ENCODE assay signal across 12 cellular contexts in genomic region chr5:34415559-34416198, GRCh38.
DNase-seq lines count a peak whose midpoint lies in the region; ATAC-seq, FAIRE-seq and TF ChIP-seq lines count a peak whose summit lies in the region.
"Had no signal": no experiment of that assay in that cellular context is flagged by ENCODE, and none has a peak within 500 bp of the region (broad histone marks: within the 10 kb centered on the region; RNA-seq: fewer than 3 reads in every experiment).

No MANE protein-coding gene starts in this region.

- H3K9ac ChIP-seq in astrocyte (ENCODE audit: low read length), result no peak overlapping the region
- no peak overlapping the region for H3K9ac ChIP-seq in kidney (ENCODE audit: low read length in 2 of 2)

- 56 to 63% (median 60%) methylated on average over 2 of the region's 2 CpGs for WGBS in psoas muscle, 3 donors

- H3K36me3 ChIP-seq in astrocyte (ENCODE audit: insufficient read depth, low read length) (no peaks in the 10 kb centered on the region), kidney (ENCODE audit: control insufficient read depth in 1 of 2, insufficient read depth in 2 of 2, low read length in 2 of 2) (no peaks in the 10 kb centered on the region), psoas muscle (ENCODE audit: insufficient read depth in 1 of 2, low read depth in 1 of 2) (no peaks in the 10 kb centered on the region)

- no peaks in the 10 kb centered on the region for H3K79me2 ChIP-seq in astrocyte (ENCODE audit: insufficient read depth, low read length)

- H4K20me1 ChIP-seq in astrocyte (ENCODE audit: insufficient read depth, low read length), result no peaks in the 10 kb centered on the region

- DNase-seq in GM03348 (ENCODE audit: low spot score) (peak; percentile 15), astrocyte (ENCODE audit: low read depth) (no peak), osteocyte (ENCODE audit: extremely low spot score, unreplicated experiment) (no peak), kidney (no peak), psoas muscle (no peak)
- DNase-seq in activated naive CD4-positive, alpha-beta T cell (lab: John Stamatoyannopoulos, UW), result no peak
- DNase-seq: islet precursor cell had no signal

- H3K27me3 ChIP-seq in astrocyte (ENCODE audit: insufficient read depth, low read length) (no peaks in the 10 kb centered on the region), psoas muscle (ENCODE audit: insufficient read depth in 3 of 3, low read length in 2 of 3) (no peaks in the 10 kb centered on the region)

- peak overlapping the region; percentile 22 for H3K4me3 Mint-ChIP-seq in astrocyte (ENCODE audit: unreplicated experiment)
- H3K4me3 Mint-ChIP-seq in osteocyte (ENCODE audit: unreplicated experiment), result no peak overlapping the region

- H3K4me1 Mint-ChIP-seq in astrocyte (ENCODE audit: low read depth, unreplicated experiment), result peaks cover 35% of the 10 kb centered on the region
- H3K4me1 Mint-ChIP-seq in osteocyte (ENCODE audit: unreplicated experiment), result peaks cover 8% of the 10 kb centered on the region

- no peak for FAIRE-seq in astrocyte (lab: Jason Lieb, UNC)
- no peak for FAIRE-seq in kidney (lab: Jason Lieb, UNC)
- FAIRE-seq: HepG2 had no signal

- H3K36me3 Mint-ChIP-seq in astrocyte (ENCODE audit: low read depth, unreplicated experiment) (no peaks in the 10 kb centered on the region), osteocyte (ENCODE audit: unreplicated experiment) (no peaks in the 10 kb centered on the region)

- peak overlapping the region; percentile 87 for H3K27ac Mint-ChIP-seq in astrocyte (ENCODE audit: unreplicated experiment)
- H3K27ac Mint-ChIP-seq in osteocyte (ENCODE audit: unreplicated experiment), result no peak overlapping the region

- H3K27ac ChIP-seq in astrocyte (ENCODE audit: low read depth, low read length) (no peak overlapping the region), kidney (ENCODE audit: low read depth in 2 of 2, low read length in 2 of 2) (no peak overlapping the region), psoas muscle (no peak overlapping the region)
- H3K27ac ChIP-seq: C4-2B had no signal

- no peak for TF ChIP-seq CTCF in astrocyte (IDR thresholded peaks at IDR 0.05; ENCODE audit: insufficient read depth, low read depth, low read length)
- no peak for TF ChIP-seq CTCF in osteocyte (IDR thresholded peaks at IDR 0.05)
- no peak for TF ChIP-seq CTCF in kidney (IDR thresholded peaks at IDR 0.05; ENCODE audit: borderline replicate concordance, extremely low read depth, insufficient read depth)
- no peak for TF ChIP-seq CTCF in psoas muscle (IDR thresholded peaks at IDR 0.05)

- no peak overlapping the region for H3K4me2 ChIP-seq in astrocyte (ENCODE audit: low read length)

- H3K4me3 ChIP-seq in astrocyte (ENCODE audit: insufficient read depth, low read depth, low read length) (no peak overlapping the region), kidney (ENCODE audit: low read length in 2 of 2) (no peak overlapping the region), psoas muscle (no peak overlapping the region)

- no peaks in the 10 kb centered on the region for H3K9me3 Mint-ChIP-seq in astrocyte (ENCODE audit: unreplicated experiment)
- peaks cover 15% of the 10 kb centered on the region for H3K9me3 Mint-ChIP-seq in osteocyte (ENCODE audit: unreplicated experiment)

- H3K9me3 ChIP-seq in astrocyte (ENCODE audit: insufficient read depth, low read depth, low read length) (no peaks in the 10 kb centered on the region), kidney (ENCODE audit: control insufficient read depth in 1 of 2, low read length in 2 of 2) (peaks cover 0 to 4% of the 10 kb centered on the region in 2 donors), psoas muscle (no peaks in the 10 kb centered on the region)

- intact Hi-C loops in kidney (cut with DNase I), result no loop called here
- intact Hi-C loops in psoas muscle (cut with DNase I), result no loop called here

- H3K4me1 ChIP-seq in astrocyte (ENCODE audit: insufficient read depth, low read length) (peaks cover 20% of the 10 kb centered on the region), kidney (ENCODE audit: control insufficient read depth in 1 of 2, insufficient read depth in 1 of 2, low read depth in 1 of 2, low read length in 2 of 2) (no peaks in the 10 kb centered on the region), psoas muscle (no peaks in the 10 kb centered on the region)

- no peak overlapping the region for H2AFZ ChIP-seq in astrocyte (ENCODE audit: low read depth, low read length)

- ATAC-seq in GM19455 (IDR thresholded peaks at IDR 0.05; ENCODE audit: unreplicated experiment), result peak; percentile 96
- peak; percentile 98 for ATAC-seq in HG03064 (IDR thresholded peaks at IDR 0.05; ENCODE audit: low read depth, unreplicated experiment)
- no peak for ATAC-seq in psoas muscle
- ATAC-seq: HepG2, Right ventricle myocardium inferior had no signal

- H3K27me3 Mint-ChIP-seq in astrocyte (ENCODE audit: low read depth, unreplicated experiment) (no peaks in the 10 kb centered on the region), osteocyte (ENCODE audit: unreplicated experiment) (no peaks in the 10 kb centered on the region)

Comparison
In these comparisons a context has a peak if more than half of its experiments do, and no peak if none do; other contexts are left out.
1. ATAC-seq: peak in GM19455 (single experiment) and HG03064 (single experiment); none in psoas muscle (0 of 4).